ENCODE assay signal across 1 cellular context in the genomic region with DNA sequence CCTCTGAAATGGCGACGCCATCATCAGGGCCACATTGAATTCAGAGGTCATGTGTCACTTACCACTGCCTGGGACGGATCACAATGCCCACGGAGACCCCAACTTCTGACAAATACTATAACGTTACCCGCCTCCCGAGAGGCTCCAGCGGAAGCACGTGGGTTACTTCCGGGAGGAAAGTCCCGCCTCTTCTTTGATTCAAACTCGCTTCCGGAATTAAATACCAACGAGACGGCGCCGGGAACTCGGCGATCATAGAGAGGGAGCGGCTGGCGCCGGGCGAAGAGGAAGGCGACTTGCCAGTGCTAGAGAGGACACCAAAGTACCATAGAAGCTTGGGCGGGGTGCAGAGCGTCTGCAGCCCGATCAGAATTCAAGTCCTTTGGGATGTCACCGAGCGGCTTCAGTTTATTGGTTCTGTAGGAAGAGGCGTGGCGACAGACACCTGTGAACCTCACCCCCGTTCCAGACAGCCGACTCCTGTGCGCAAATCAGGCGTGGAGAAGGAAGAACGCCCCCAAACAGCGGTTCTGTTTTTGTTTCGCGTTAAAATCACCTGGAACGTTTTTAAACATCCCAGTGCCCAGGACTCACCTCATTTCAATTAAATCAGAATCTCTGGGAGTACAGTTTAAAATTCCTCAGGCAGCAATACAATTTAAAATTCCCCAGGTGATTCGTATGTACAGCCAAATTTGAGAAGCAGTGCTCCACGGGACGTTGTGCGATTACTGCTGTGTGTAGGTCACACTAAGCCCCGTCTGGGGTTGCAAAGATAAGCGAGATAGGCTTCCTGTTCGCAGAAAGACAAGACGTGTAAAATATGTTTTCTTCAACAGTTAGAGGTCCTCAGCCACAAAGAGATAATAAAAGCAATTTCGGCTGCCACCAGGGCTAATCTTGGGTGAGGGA.
TF ChIP-seq lines count a peak whose summit lies in the region.

A gene with protein sequence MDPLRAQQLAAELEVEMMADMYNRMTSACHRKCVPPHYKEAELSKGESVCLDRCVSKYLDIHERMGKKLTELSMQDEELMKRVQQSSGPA (minus strand): TSS at position 159 of the 912 bp plus-strand sequence. CDS start 565 bp downstream, outside the sequence.

TF ChIP-seq in K562, 482 proteins besides CTCF, POLR2A, EP300 and RAD21 (continued from another document and continues in another):
- TF ChIP-seq, protein P1, sequence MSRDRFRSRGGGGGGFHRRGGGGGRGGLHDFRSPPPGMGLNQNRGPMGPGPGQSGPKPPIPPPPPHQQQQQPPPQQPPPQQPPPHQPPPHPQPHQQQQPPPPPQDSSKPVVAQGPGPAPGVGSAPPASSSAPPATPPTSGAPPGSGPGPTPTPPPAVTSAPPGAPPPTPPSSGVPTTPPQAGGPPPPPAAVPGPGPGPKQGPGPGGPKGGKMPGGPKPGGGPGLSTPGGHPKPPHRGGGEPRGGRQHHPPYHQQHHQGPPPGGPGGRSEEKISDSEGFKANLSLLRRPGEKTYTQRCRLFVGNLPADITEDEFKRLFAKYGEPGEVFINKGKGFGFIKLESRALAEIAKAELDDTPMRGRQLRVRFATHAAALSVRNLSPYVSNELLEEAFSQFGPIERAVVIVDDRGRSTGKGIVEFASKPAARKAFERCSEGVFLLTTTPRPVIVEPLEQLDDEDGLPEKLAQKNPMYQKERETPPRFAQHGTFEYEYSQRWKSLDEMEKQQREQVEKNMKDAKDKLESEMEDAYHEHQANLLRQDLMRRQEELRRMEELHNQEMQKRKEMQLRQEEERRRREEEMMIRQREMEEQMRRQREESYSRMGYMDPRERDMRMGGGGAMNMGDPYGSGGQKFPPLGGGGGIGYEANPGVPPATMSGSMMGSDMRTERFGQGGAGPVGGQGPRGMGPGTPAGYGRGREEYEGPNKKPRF (IDR thresholded peaks at IDR 0.05; ENCODE audit: low read depth, low read length) = no peak
- TF ChIP-seq, protein P2, sequence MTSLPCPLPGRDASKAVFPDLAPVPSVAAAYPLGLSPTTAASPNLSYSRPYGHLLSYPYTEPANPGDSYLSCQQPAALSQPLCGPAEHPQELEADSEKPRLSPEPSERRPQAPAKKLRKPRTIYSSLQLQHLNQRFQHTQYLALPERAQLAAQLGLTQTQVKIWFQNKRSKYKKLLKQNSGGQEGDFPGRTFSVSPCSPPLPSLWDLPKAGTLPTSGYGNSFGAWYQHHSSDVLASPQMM (CRISPR knock-in tag; IDR thresholded peaks at IDR 0.05) = no peak
- TF ChIP-seq ZBTB1 (CRISPR knock-in tag; IDR thresholded peaks at IDR 0.05; ENCODE audit: borderline replicate concordance, low read depth) (0 out of 2 replicates have a peak, but pooled peaks have one; percentile 19), ZBED1 (IDR thresholded peaks at IDR 0.05) (no peak), GTF2E2 (tag; IDR thresholded peaks at IDR 0.05) (peak; percentile 74; the same call in 1 of the 2 replicates), MECOM (CRISPR knock-in tag; IDR thresholded peaks at IDR 0.05) (no peak), CCNT2 (IDR thresholded peaks at IDR 0.05; ENCODE audit: borderline replicate concordance, extremely low read depth, insufficient read length, low read depth, low read length) (peak; percentile 44), SMARCE1 (IDR thresholded peaks at IDR 0.05) (peak; percentile 84), NONO (IDR thresholded peaks at IDR 0.05; ENCODE audit: low read depth in 2 of 2, low read length in 1 of 2) (peak in 1 of 2 experiments; percentile 58; a peak in 2 of 4 replicates), ZEB2 (IDR thresholded peaks at IDR 0.05) (peak; percentile 91), PHTF2 (CRISPR knock-in tag; IDR thresholded peaks at IDR 0.05) (no peak), SMARCC2 (IDR thresholded peaks at IDR 0.05; ENCODE audit: low read depth) (peak; percentile 87), SAP30 (IDR thresholded peaks at IDR 0.05; ENCODE audit: borderline replicate concordance, insufficient read depth, low read depth, low read length, poor library complexity, severe bottlenecking) (peak; percentile 97), FOXJ3 (CRISPR knock-in tag; IDR thresholded peaks at IDR 0.05) (no peak), EHMT2 (IDR thresholded peaks at IDR 0.05) (no peak), ZNF282 (CRISPR knock-in tag; IDR thresholded peaks at IDR 0.05) (no peak), PRPF4 (IDR thresholded peaks at IDR 0.05; ENCODE audit: insufficient read depth, low read depth, low read length, poor library complexity, severe bottlenecking) (no peak), SIN3A (IDR thresholded peaks at IDR 0.05; ENCODE audit: borderline replicate concordance in 2 of 2, control insufficient read depth in 1 of 2, low read depth in 2 of 2, low read length in 2 of 2) (peak; percentile 80 to 93; a peak in 3 of 4 replicates), SRSF1 (IDR thresholded peaks at IDR 0.05; ENCODE audit: low read depth, low read length) (no peak), HDAC1 (IDR thresholded peaks at IDR 0.05) (peak in 1 of 2 experiments; percentile 98; a peak in 3 of 4 replicates), ZNF217 (CRISPR knock-in tag; IDR thresholded peaks at IDR 0.05) (no peak), SMAD4 (CRISPR knock-in tag; conservative IDR thresholded peaks at IDR 0.05) (peak; percentile 79), ZBTB7A (IDR thresholded peaks at IDR 0.05; ENCODE audit: borderline replicate concordance, control insufficient read depth, low read depth, low read length) (no peak), BHLHE40 (IDR thresholded peaks at IDR 0.05; ENCODE audit: low read length) (peak; percentile 75), ZNF764 (CRISPR knock-in tag; IDR thresholded peaks at IDR 0.05; ENCODE audit: low read depth) (no peak), GABPB2 (CRISPR knock-in tag; conservative IDR thresholded peaks at IDR 0.05) (0 out of 2 replicates have a peak, but pooled peaks have one; percentile 56), TSC22D4 (tag; IDR thresholded peaks at IDR 0.05) (no peak), KLF6 (CRISPR knock-in tag; IDR thresholded peaks at IDR 0.05; ENCODE audit: borderline replicate concordance) (no peak), ZNF384 (IDR thresholded peaks at IDR 0.05; ENCODE audit: low read depth, low read length) (no peak)
- TF ChIP-seq, protein P3, sequence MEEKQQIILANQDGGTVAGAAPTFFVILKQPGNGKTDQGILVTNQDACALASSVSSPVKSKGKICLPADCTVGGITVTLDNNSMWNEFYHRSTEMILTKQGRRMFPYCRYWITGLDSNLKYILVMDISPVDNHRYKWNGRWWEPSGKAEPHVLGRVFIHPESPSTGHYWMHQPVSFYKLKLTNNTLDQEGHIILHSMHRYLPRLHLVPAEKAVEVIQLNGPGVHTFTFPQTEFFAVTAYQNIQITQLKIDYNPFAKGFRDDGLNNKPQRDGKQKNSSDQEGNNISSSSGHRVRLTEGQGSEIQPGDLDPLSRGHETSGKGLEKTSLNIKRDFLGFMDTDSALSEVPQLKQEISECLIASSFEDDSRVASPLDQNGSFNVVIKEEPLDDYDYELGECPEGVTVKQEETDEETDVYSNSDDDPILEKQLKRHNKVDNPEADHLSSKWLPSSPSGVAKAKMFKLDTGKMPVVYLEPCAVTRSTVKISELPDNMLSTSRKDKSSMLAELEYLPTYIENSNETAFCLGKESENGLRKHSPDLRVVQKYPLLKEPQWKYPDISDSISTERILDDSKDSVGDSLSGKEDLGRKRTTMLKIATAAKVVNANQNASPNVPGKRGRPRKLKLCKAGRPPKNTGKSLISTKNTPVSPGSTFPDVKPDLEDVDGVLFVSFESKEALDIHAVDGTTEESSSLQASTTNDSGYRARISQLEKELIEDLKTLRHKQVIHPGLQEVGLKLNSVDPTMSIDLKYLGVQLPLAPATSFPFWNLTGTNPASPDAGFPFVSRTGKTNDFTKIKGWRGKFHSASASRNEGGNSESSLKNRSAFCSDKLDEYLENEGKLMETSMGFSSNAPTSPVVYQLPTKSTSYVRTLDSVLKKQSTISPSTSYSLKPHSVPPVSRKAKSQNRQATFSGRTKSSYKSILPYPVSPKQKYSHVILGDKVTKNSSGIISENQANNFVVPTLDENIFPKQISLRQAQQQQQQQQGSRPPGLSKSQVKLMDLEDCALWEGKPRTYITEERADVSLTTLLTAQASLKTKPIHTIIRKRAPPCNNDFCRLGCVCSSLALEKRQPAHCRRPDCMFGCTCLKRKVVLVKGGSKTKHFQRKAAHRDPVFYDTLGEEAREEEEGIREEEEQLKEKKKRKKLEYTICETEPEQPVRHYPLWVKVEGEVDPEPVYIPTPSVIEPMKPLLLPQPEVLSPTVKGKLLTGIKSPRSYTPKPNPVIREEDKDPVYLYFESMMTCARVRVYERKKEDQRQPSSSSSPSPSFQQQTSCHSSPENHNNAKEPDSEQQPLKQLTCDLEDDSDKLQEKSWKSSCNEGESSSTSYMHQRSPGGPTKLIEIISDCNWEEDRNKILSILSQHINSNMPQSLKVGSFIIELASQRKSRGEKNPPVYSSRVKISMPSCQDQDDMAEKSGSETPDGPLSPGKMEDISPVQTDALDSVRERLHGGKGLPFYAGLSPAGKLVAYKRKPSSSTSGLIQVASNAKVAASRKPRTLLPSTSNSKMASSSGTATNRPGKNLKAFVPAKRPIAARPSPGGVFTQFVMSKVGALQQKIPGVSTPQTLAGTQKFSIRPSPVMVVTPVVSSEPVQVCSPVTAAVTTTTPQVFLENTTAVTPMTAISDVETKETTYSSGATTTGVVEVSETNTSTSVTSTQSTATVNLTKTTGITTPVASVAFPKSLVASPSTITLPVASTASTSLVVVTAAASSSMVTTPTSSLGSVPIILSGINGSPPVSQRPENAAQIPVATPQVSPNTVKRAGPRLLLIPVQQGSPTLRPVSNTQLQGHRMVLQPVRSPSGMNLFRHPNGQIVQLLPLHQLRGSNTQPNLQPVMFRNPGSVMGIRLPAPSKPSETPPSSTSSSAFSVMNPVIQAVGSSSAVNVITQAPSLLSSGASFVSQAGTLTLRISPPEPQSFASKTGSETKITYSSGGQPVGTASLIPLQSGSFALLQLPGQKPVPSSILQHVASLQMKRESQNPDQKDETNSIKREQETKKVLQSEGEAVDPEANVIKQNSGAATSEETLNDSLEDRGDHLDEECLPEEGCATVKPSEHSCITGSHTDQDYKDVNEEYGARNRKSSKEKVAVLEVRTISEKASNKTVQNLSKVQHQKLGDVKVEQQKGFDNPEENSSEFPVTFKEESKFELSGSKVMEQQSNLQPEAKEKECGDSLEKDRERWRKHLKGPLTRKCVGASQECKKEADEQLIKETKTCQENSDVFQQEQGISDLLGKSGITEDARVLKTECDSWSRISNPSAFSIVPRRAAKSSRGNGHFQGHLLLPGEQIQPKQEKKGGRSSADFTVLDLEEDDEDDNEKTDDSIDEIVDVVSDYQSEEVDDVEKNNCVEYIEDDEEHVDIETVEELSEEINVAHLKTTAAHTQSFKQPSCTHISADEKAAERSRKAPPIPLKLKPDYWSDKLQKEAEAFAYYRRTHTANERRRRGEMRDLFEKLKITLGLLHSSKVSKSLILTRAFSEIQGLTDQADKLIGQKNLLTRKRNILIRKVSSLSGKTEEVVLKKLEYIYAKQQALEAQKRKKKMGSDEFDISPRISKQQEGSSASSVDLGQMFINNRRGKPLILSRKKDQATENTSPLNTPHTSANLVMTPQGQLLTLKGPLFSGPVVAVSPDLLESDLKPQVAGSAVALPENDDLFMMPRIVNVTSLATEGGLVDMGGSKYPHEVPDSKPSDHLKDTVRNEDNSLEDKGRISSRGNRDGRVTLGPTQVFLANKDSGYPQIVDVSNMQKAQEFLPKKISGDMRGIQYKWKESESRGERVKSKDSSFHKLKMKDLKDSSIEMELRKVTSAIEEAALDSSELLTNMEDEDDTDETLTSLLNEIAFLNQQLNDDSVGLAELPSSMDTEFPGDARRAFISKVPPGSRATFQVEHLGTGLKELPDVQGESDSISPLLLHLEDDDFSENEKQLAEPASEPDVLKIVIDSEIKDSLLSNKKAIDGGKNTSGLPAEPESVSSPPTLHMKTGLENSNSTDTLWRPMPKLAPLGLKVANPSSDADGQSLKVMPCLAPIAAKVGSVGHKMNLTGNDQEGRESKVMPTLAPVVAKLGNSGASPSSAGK (IDR thresholded peaks at IDR 0.05) = peak; percentile 59; the same call in 1 of the 2 replicates
- TF ChIP-seq, protein P4, sequence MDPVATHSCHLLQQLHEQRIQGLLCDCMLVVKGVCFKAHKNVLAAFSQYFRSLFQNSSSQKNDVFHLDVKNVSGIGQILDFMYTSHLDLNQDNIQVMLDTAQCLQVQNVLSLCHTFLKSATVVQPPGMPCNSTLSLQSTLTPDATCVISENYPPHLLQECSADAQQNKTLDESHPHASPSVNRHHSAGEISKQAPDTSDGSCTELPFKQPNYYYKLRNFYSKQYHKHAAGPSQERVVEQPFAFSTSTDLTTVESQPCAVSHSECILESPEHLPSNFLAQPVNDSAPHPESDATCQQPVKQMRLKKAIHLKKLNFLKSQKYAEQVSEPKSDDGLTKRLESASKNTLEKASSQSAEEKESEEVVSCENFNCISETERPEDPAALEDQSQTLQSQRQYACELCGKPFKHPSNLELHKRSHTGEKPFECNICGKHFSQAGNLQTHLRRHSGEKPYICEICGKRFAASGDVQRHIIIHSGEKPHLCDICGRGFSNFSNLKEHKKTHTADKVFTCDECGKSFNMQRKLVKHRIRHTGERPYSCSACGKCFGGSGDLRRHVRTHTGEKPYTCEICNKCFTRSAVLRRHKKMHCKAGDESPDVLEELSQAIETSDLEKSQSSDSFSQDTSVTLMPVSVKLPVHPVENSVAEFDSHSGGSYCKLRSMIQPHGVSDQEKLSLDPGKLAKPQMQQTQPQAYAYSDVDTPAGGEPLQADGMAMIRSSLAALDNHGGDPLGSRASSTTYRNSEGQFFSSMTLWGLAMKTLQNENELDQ (CRISPR knock-in tag; IDR thresholded peaks at IDR 0.05; ENCODE audit: borderline replicate concordance) = no peak
- TF ChIP-seq, protein P5, sequence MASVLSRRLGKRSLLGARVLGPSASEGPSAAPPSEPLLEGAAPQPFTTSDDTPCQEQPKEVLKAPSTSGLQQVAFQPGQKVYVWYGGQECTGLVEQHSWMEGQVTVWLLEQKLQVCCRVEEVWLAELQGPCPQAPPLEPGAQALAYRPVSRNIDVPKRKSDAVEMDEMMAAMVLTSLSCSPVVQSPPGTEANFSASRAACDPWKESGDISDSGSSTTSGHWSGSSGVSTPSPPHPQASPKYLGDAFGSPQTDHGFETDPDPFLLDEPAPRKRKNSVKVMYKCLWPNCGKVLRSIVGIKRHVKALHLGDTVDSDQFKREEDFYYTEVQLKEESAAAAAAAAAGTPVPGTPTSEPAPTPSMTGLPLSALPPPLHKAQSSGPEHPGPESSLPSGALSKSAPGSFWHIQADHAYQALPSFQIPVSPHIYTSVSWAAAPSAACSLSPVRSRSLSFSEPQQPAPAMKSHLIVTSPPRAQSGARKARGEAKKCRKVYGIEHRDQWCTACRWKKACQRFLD (CRISPR knock-in tag; IDR thresholded peaks at IDR 0.05) = peak; percentile 61
